Comparison of ENCODE assay signal across 8 cellular contexts in genomic region chr5:1004598-1005361, GRCh38. TPM values are rescaled to one million over a fixed set of nuclear protein-coding genes. Genes with fewer than 3 reads are reported as not detected.
DNase-seq lines count a peak whose midpoint lies in the region; TF ChIP-seq lines count a peak whose summit lies in the region.

No MANE protein-coding gene starts in this region.

- no peak overlapping the region for H3K4me3 ChIP-seq in DOHH2 (ENCODE audit: low read length)
- peak overlapping the region; percentile 43 to 49 for H3K4me3 ChIP-seq in esophagus (ENCODE audit: low read depth in 1 of 2, low read length in 2 of 2)
- no peak overlapping the region for H3K4me3 ChIP-seq in mucosa of stomach (ENCODE audit: low read length)
- peak overlapping the region; percentile 38 to 54 (median 48) for H3K4me3 ChIP-seq in transverse colon

- peak overlapping the region; percentile 33 for H3K9ac ChIP-seq in mucosa of stomach (ENCODE audit: low read length)

- H3K4me2 ChIP-seq in DOHH2 (ENCODE audit: low read length), result peak overlapping the region; percentile 11; the same call in 1 of the 2 replicates

- H3K9me3 ChIP-seq in DOHH2 (ENCODE audit: control insufficient read depth, insufficient read depth, low read length) (no peaks in the 10 kb centered on the region), esophagus (ENCODE audit: control insufficient read depth in 2 of 2, insufficient read depth in 1 of 2, low read depth in 1 of 2, low read length in 1 of 2) (peaks cover 0 to 3% of the 10 kb centered on the region in 2 donors), mucosa of stomach (ENCODE audit: control insufficient read depth, low read length) (no peaks in the 10 kb centered on the region), transverse colon (no peaks in the 10 kb centered on the region)

- H3K9me2 ChIP-seq in DOHH2 (replicated peaks; ENCODE audit: control insufficient read depth, low read length), result no peaks in the 10 kb centered on the region

- DNase-seq in NCI-H1105 treated with DMSO at 0.1 percent for 48 hours (lab: John Stamatoyannopoulos, UW) (peak; percentile 25), activated T-cell treated with anti-CD3 and anti-CD28 coated beads for 1 hour (ENCODE audit: low read depth) (peak; percentile 33), transverse colon (peak; percentile 65), dedifferentiated amniotic fluid mesenchymal stem cell (ENCODE audit: extremely low spot score) (no peak), KG1 (lab: John Stamatoyannopoulos, UW) (no peak)

- no peaks in the 10 kb centered on the region for H3F3A ChIP-seq in DOHH2 (ENCODE audit: control insufficient read depth, insufficient read depth)

- peaks cover 3% of the 10 kb centered on the region; the same call in 1 of the 2 replicates for H3K4me1 ChIP-seq in DOHH2 (ENCODE audit: control insufficient read depth, low read length)
- peaks cover 13 to 25% of the 10 kb centered on the region in 2 donors for H3K4me1 ChIP-seq in esophagus (ENCODE audit: control insufficient read depth in 2 of 2, insufficient read depth in 2 of 2, low read length in 1 of 2)
- H3K4me1 ChIP-seq in mucosa of stomach (ENCODE audit: control insufficient read depth, insufficient read depth, low read length), result peaks cover 25% of the 10 kb centered on the region
- peaks cover 4 to 36% (median 31%) of the 10 kb centered on the region in 4 donors for H3K4me1 ChIP-seq in transverse colon

- WGBS in esophagus, 2 donors, result 4% methylated on average over 77 to 87 of the region's 87 CpGs
- WGBS in transverse colon (ENCODE audit: low coverage in 1 of 2), 2 donors, result 1% methylated on average over 47 of the region's 87 CpGs; no CpG with 5 or more reads in 1 of the 2 donors

- intact Hi-C loops in transverse colon (cut with DNase I; ENCODE audit: low total_unique reads), result no loop called here

- no peak overlapping the region for H3K27ac ChIP-seq in DOHH2 (ENCODE audit: low read depth, low read length)
- peak overlapping the region; percentile 51 to 68 for H3K27ac ChIP-seq in esophagus (ENCODE audit: low read depth in 2 of 2, low read length in 1 of 2)
- H3K27ac ChIP-seq in transverse colon, result peak overlapping the region; percentile 44 to 63 (median 50)

- no peaks in the 10 kb centered on the region for H3K79me2 ChIP-seq in DOHH2 (ENCODE audit: control insufficient read depth, low read length)

- TF ChIP-seq CTCF in DOHH2 (IDR thresholded peaks at IDR 0.05; ENCODE audit: low read depth, low read length, poor library complexity, severe bottlenecking) (no peak), transverse colon (IDR thresholded peaks at IDR 0.05) (peak in 3 of 5 experiments; percentile 12 to 37 (median 37))

- no peaks in the 10 kb centered on the region for H4K20me1 ChIP-seq in DOHH2 (ENCODE audit: control insufficient read depth, insufficient read depth, low read depth, low read length)

- H3K27me3 ChIP-seq in DOHH2 (ENCODE audit: control insufficient read depth, low read length), result peaks cover 13% of the 10 kb centered on the region
- H3K27me3 ChIP-seq in esophagus (ENCODE audit: control insufficient read depth in 1 of 2, insufficient read depth in 2 of 2, low read length in 2 of 2), result peaks cover 0 to 8% of the 10 kb centered on the region in 2 donors
- H3K27me3 ChIP-seq in mucosa of stomach (ENCODE audit: control insufficient read depth, insufficient read depth, low read length), result peaks cover 55% of the 10 kb centered on the region
- H3K27me3 ChIP-seq in transverse colon, result peaks cover 52% of the 10 kb centered on the region

- no peak for TF ChIP-seq EP300 in transverse colon (IDR thresholded peaks at IDR 0.05; ENCODE audit: low read depth)

- in situ Hi-C loops in transverse colon (cut with MboI; ENCODE audit: low pct_ligation_motif_present in 1 of 4, low pct_unique_long_range_greater_than_20kb in 1 of 4, low sequenced_read_pairs in 3 of 4), result loop anchor here in 1 of 4 donors (25.0 kb wide), 1 partner anchor 133 kb away; no protein-coding TSS in a partner anchor

- H3K36me3 ChIP-seq in DOHH2 (ENCODE audit: control insufficient read depth, low read length) (no peaks in the 10 kb centered on the region), esophagus (ENCODE audit: control insufficient read depth in 2 of 2, insufficient read depth in 2 of 2, low read length in 1 of 2) (no peaks in the 10 kb centered on the region), mucosa of stomach (ENCODE audit: control insufficient read depth, insufficient read depth, low read length) (no peaks in the 10 kb centered on the region), transverse colon (no peaks in the 10 kb centered on the region)

- TF ChIP-seq POLR2A in transverse colon (IDR thresholded peaks at IDR 0.05), result no peak

RNA-seq across cellular contexts. Expression of gene NKD2, which starts 3.8 kb away (rescaled TPM):
- polyA plus RNA-seq in esophagus, result 1 to 10 TPM; 4.2 to 4.5 TPM
- total RNA-seq in transverse colon, result under 1 TPM in 2 of 4 donors, not detected in 2; 0.41 to 0.80 TPM

Comparison
In these comparisons a context has a peak if more than half of its experiments do, and no peak if none do; other contexts are left out.
1. H3K4me3 ChIP-seq: peak in esophagus (2 of 2) and transverse colon (4 of 4); none in DOHH2 (single experiment) and mucosa of stomach (single experiment).
2. DNase-seq: peak in NCI-H1105 treated with DMSO at 0.1 percent for 48 hours (single experiment), activated T-cell treated with anti-CD3 and anti-CD28 coated beads for 1 hour (single experiment) and transverse colon (single experiment); none in dedifferentiated amniotic fluid mesenchymal stem cell (single experiment) and KG1 (single experiment).